Comparison of ENCODE assay signal across 8 cellular contexts in the genomic region with DNA sequence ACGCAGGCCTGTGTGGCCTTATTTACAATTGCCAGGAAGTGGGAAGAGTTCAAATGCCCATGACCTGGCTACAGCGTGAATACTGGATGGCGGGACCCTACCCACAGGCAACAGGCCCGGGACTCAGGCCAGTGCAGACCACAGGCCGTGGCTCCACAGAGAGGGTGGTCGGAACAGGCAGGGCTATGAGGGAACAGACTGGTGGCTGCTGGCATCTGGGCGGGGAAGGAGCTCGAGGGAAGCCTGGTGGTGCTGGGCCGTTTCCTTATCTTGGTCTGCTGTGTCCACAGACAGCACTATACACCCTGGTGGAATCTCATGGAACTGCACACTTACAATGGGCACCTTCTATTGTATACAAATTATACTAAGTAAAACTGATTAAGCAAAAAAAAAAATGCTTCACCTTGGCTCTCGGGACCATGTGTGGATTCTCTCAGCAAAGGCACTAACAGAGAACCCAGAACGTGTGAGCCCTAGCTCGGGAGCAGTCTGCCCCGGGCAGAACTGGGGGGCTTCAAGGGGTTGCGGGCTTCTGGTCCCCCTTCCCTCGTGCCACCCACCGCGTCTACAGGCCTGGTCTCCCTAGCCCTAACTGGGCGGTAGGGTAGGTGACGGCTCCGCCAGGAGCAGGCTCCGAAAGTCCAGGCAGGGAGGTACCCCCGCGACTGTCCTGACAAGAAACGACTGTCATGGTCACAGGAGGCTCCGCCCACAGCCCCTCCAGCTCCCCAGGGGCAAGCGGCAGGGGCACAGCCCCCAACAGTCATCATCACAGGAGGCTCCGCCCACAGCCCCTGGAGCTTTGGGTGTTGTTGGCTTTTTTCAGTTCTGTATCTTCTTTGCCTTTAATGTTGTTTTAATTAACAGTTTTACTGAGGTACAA. TPM values are rescaled to one million over a fixed set of nuclear protein-coding genes. Genes with fewer than 3 reads are reported as not detected.
DNase-seq lines count a peak whose midpoint lies in the region; ATAC-seq, FAIRE-seq and TF ChIP-seq lines count a peak whose summit lies in the region.

No MANE protein-coding gene starts in this region.

- peak overlapping the region; percentile 57 to 90 (median 73) for H3K4me2 ChIP-seq in BLaER1 treated with 17β-estradiol and CSF1 and Interleukin-3, amounts not matched to agents 10 nM and 100 nM

- ATAC-seq in stimulated activated effector memory CD8-positive, alpha-beta T cell treated with anti-CD3 and anti-CD28 coated beads, Interleukin-12 subunit alpha, Interleukin-12 subunit beta, amount 100 ng/mL, for 72 hours: peak; percentile 51
- ATAC-seq in HG03095 (IDR thresholded peaks at IDR 0.05; ENCODE audit: unreplicated experiment) (no peak), GM19463 (IDR thresholded peaks at IDR 0.05; ENCODE audit: unreplicated experiment) (no peak)

- no peaks in the 10 kb centered on the region for H3K9me3 ChIP-seq in BLaER1 treated with 17β-estradiol and CSF1 and Interleukin-3, amounts not matched to agents 10 nM and 100 nM (replicated peaks in 1 of 11)

- in situ Hi-C loops in astrocyte of the spinal cord (cut with HindIII; ENCODE audit: low sequenced_read_pairs): no loop called here

- no peaks in the 10 kb centered on the region for H3K4me1 Mint-ChIP-seq in stimulated activated effector memory CD8-positive, alpha-beta T cell treated with anti-CD3 and anti-CD28 coated beads, Interleukin-12 subunit alpha, Interleukin-12 subunit beta, amount 100 ng/mL, for 72 hours

- no peak for TF ChIP-seq POLR2A in GM12891 (IDR thresholded peaks at IDR 0.05; ENCODE audit: low read depth, low read length)

- H3K9ac ChIP-seq in BLaER1 treated with 17β-estradiol and CSF1 and Interleukin-3, amounts not matched to agents 10 nM and 100 nM: peak overlapping the region in 8 of 11 experiments; percentile 20 to 49 (median 31); a peak in 9 of 22 replicates

- H3K27ac Mint-ChIP-seq in stimulated activated effector memory CD8-positive, alpha-beta T cell treated with anti-CD3 and anti-CD28 coated beads, Interleukin-12 subunit alpha, Interleukin-12 subunit beta, amount 100 ng/mL, for 72 hours: peak overlapping the region; percentile 43

- H3K4me1 ChIP-seq in BLaER1 treated with 17β-estradiol and CSF1 and Interleukin-3, amounts not matched to agents 10 nM and 100 nM: peaks cover 13 to 68% (median 41%) of the 10 kb centered on the region in 10 experiments

- H3K4me3 ChIP-seq in BLaER1 treated with 17β-estradiol and CSF1 and Interleukin-3, amounts not matched to agents 10 nM and 100 nM: no peak overlapping the region
- H3K4me3 ChIP-seq in astrocyte of the spinal cord (ENCODE audit: low read depth, low read length): no peak overlapping the region

- peaks cover 0 to 47% (median 7%) of the 10 kb centered on the region in 11 experiments; a peak in 10 of 22 replicates for H4K20me1 ChIP-seq in BLaER1 treated with 17β-estradiol and CSF1 and Interleukin-3, amounts not matched to agents 10 nM and 100 nM

- no peaks in the 10 kb centered on the region for H3K27me3 ChIP-seq in BLaER1 treated with 17β-estradiol and CSF1 and Interleukin-3, amounts not matched to agents 10 nM and 100 nM

- H3K4me3 Mint-ChIP-seq in stimulated activated effector memory CD8-positive, alpha-beta T cell treated with anti-CD3 and anti-CD28 coated beads, Interleukin-12 subunit alpha, Interleukin-12 subunit beta, amount 100 ng/mL, for 72 hours: no peak overlapping the region

- peak; percentile 70 for TF ChIP-seq CTCF in astrocyte of the spinal cord (IDR thresholded peaks at IDR 0.05; ENCODE audit: low read depth, low read length)

- no peak for FAIRE-seq in GM12891 (lab: Jason Lieb, UNC)

- H3K9me3 Mint-ChIP-seq in stimulated activated effector memory CD8-positive, alpha-beta T cell treated with anti-CD3 and anti-CD28 coated beads, Interleukin-12 subunit alpha, Interleukin-12 subunit beta, amount 100 ng/mL, for 72 hours: no peaks in the 10 kb centered on the region

- peaks cover 13% of the 10 kb centered on the region for H3K36me3 Mint-ChIP-seq in stimulated activated effector memory CD8-positive, alpha-beta T cell treated with anti-CD3 and anti-CD28 coated beads, Interleukin-12 subunit alpha, Interleukin-12 subunit beta, amount 100 ng/mL, for 72 hours

- H3K36me3 ChIP-seq in BLaER1 treated with 17β-estradiol and CSF1 and Interleukin-3, amounts not matched to agents 10 nM and 100 nM: peaks cover 0 to 67% (median 47%) of the 10 kb centered on the region in 11 experiments; a peak in 18 of 22 replicates

- DNase-seq in GM12891 (ENCODE audit: insufficient read length, low spot score) (peak; percentile 80), NCI-H82 treated with DMSO at 0.1 percent for 48 hours (lab: John Stamatoyannopoulos, UW; ENCODE audit: unreplicated experiment) (peak; percentile 3), astrocyte of the spinal cord (ENCODE audit: low read depth, low spot score) (peak; percentile 67), iPS-NIHi11 (ENCODE audit: low spot score) (peak; percentile 79)
- DNase-seq in stimulated activated effector memory CD8-positive, alpha-beta T cell treated with anti-CD3 and anti-CD28 coated beads, Interleukin-12 subunit alpha, Interleukin-12 subunit beta, amount 100 ng/mL, for 72 hours (ENCODE audit: low spot score in 2 of 2): no peak

- H3K27ac ChIP-seq in BLaER1 treated with 17β-estradiol and CSF1 and Interleukin-3, amounts not matched to agents 10 nM and 100 nM: peak overlapping the region in 8 of 11 experiments; percentile 21 to 68 (median 52); a peak in 12 of 22 replicates

TF ChIP-seq in GM12891, 5 proteins besides CTCF, POLR2A, EP300 and RAD21:
- TF ChIP-seq TAF1 (IDR thresholded peaks at IDR 0.05; ENCODE audit: low read depth, low read length) (no peak), POU2F2 (IDR thresholded peaks at IDR 0.05; ENCODE audit: low read depth, low read length) (no peak)

RNA-seq across cellular contexts. Expression of gene CEP131, which starts 21.8 kb away (rescaled TPM):
- polyA plus RNA-seq in GM12891 (2012; ENCODE audit: low read depth, missing spikeins): 10.6 TPM

RNA-seq across cellular contexts. Expression of gene AATK, which starts 34.9 kb away (rescaled TPM):
- polyA plus RNA-seq in GM12891 (2012; ENCODE audit: low read depth, missing spikeins): 0.13 TPM

RNA-seq across cellular contexts. Expression of gene PVALEF, which starts 35.6 kb away (rescaled TPM):
- polyA plus RNA-seq in GM12891 (2012; ENCODE audit: low read depth, missing spikeins): not detected

RNA-seq across cellular contexts. Expression of gene TEPSIN, which starts 37.9 kb away (rescaled TPM):
- 15.7 TPM for polyA plus RNA-seq in GM12891 (2012; ENCODE audit: low read depth, missing spikeins)

RNA-seq across cellular contexts. Expression of gene NDUFAF8, which starts 38.2 kb away (rescaled TPM):
- polyA plus RNA-seq in GM12891 (2012; ENCODE audit: low read depth, missing spikeins): 159 TPM

Comparison
In these comparisons a context has a peak if more than half of its experiments do, and no peak if none do; other contexts are left out.
1. DNase-seq: peak in GM12891 (single experiment), NCI-H82 treated with DMSO at 0.1 percent for 48 hours (single experiment), astrocyte of the spinal cord (single experiment) and iPS-NIHi11 (single experiment); none in stimulated activated effector memory CD8-positive, alpha-beta T cell treated with anti-CD3 and anti-CD28 coated beads, Interleukin-12 subunit alpha, Interleukin-12 subunit beta, amount 100 ng/mL, for 72 hours (0 of 2).